Comparison of ENCODE assay signal across 8 cellular contexts in the genomic region with DNA sequence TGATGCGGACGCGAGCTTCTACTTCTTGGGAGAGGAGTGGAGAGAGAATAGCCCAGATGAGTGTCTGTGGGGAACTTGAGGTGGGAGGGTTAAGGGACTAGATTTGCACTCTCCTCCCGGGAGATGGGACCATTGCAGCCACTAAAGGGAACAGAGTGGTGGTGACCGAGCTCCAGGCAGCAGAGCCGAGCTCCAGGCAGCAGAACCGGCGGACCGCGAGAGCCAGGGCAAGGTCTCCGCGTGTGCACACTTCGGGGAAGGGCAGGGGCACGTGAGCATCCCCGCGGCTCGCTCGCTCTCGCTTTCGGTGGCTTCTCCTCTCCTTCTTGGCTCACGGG. TPM values are rescaled to one million over a fixed set of nuclear protein-coding genes. Genes with fewer than 3 reads are reported as not detected.
A peak's percentile ranks its signal among the peaks of the same experiment; 100 is the strongest.
DNase-seq lines count a peak whose midpoint lies in the region; ATAC-seq lines count a peak whose summit lies in the region.

No MANE protein-coding gene starts in this region.

- H3K9me3 Mint-ChIP-seq in activated naive CD4-positive, alpha-beta T cell treated with anti-CD3 and anti-CD28 coated beads, Interleukin-2, amount 50 U/mL, for 24 hours, result no peaks in the 10 kb centered on the region

- no peak for DNase-seq in activated naive CD4-positive, alpha-beta T cell treated with anti-CD3 and anti-CD28 coated beads, Interleukin-2, amount 50 U/mL, for 16 hours
- DNase-seq in cerebellum (ENCODE audit: low spot score), result peak; percentile 37
- no peak for DNase-seq in COLO829 (ENCODE audit: low spot score)
- no peak for DNase-seq in NCI-H2227 treated with DMSO at 0.1 percent for 48 hours (lab: John Stamatoyannopoulos, UW)

- peak overlapping the region; percentile 59 for H3K27ac Mint-ChIP-seq in activated naive CD4-positive, alpha-beta T cell treated with anti-CD3 and anti-CD28 coated beads, Interleukin-2, amount 50 U/mL, for 24 hours

- ATAC-seq in GM18868 (IDR thresholded peaks at IDR 0.05; ENCODE audit: unreplicated experiment) (no peak), GM18870 (IDR thresholded peaks at IDR 0.05; ENCODE audit: unreplicated experiment) (no peak)

- peaks cover 20% of the 10 kb centered on the region for H3K4me1 Mint-ChIP-seq in activated naive CD4-positive, alpha-beta T cell treated with anti-CD3 and anti-CD28 coated beads, Interleukin-2, amount 50 U/mL, for 24 hours

- peak overlapping the region; percentile 88 for H3K4me3 ChIP-seq in mesodermal cell (ENCODE audit: extremely low read depth, insufficient read depth, low read length, poor library complexity, severe bottlenecking)

- no peaks in the 10 kb centered on the region for H3K9me3 ChIP-seq in mesodermal cell (ENCODE audit: control insufficient read depth, low read length)

- WGBS in mesodermal cell (ENCODE audit: insufficient coverage in 2 of 2), 2 experiments, result 0 to 1% methylated on average over 20 to 21 of the region's 21 CpGs

- no peak overlapping the region for H3K27ac ChIP-seq in mesodermal cell (ENCODE audit: low read depth, low read length, severe bottlenecking)

- peak overlapping the region; percentile 80 for H3K4me3 Mint-ChIP-seq in activated naive CD4-positive, alpha-beta T cell treated with anti-CD3 and anti-CD28 coated beads, Interleukin-2, amount 50 U/mL, for 24 hours

- H3K27me3 Mint-ChIP-seq in activated naive CD4-positive, alpha-beta T cell treated with anti-CD3 and anti-CD28 coated beads, Interleukin-2, amount 50 U/mL, for 24 hours, result peaks cover 48% of the 10 kb centered on the region

- peaks cover 27% of the 10 kb centered on the region for H3K36me3 ChIP-seq in mesodermal cell (ENCODE audit: control insufficient read depth, insufficient read depth, low read length)

- no peaks in the 10 kb centered on the region for H3K36me3 Mint-ChIP-seq in activated naive CD4-positive, alpha-beta T cell treated with anti-CD3 and anti-CD28 coated beads, Interleukin-2, amount 50 U/mL, for 24 hours

- peaks cover 37% of the 10 kb centered on the region for H3K4me1 ChIP-seq in mesodermal cell (ENCODE audit: control insufficient read depth, insufficient read depth, low read length, poor library complexity, severe bottlenecking)

RNA-seq across cellular contexts. Expression of a gene that starts 1.1 kb away (rescaled TPM):
- total RNA-seq in cerebellum, result 19.8 TPM
- 113 TPM for polyA plus RNA-seq in mesodermal cell (2013, experiment 1 of 2)
- polyA plus RNA-seq in mesodermal cell (2013, experiment 2 of 2), result 107 TPM

RNA-seq across cellular contexts. Expression of a gene that starts 46.0 kb away (rescaled TPM):
- 12.2 TPM for total RNA-seq in cerebellum
- polyA plus RNA-seq in mesodermal cell (2013, experiment 1 of 2), result 11.1 TPM
- polyA plus RNA-seq in mesodermal cell (2013, experiment 2 of 2), result 11.0 TPM
